In genomic region chr16:46790599-46791270, GRCh38 we compare ENCODE assay signal across 8 cellular contexts. TPM values are rescaled to one million over a fixed set of nuclear protein-coding genes. Genes with fewer than 3 reads are reported as not detected.
DNase-seq lines count a peak whose midpoint lies in the region; TF ChIP-seq lines count a peak whose summit lies in the region.
"Had no signal": no experiment of that assay in that cellular context is flagged by ENCODE, and none has a peak within 500 bp of the region (broad histone marks: within the 10 kb centered on the region; RNA-seq: fewer than 3 reads in every experiment).

No MANE protein-coding gene starts in this region.

- H2BK5ac ChIP-seq in neuronal stem cell (ENCODE audit: low read length), result no peak overlapping the region

- peak; percentile 50 for DNase-seq in NAMALWA (ENCODE audit: low spot score)
- no peak for DNase-seq in dorsolateral prefrontal cortex
- DNase-seq in neuronal stem cell (ENCODE audit: low spot score), result no peak
- DNase-seq in stimulated activated CD4-positive, alpha-beta T cell treated with anti-CD3 and anti-CD28 coated beads, Interleukin-2, amount 100 ng/mL, for 48 hours, result no peak
- DNase-seq in UCSD-AML1 (lab: John Stamatoyannopoulos, UW; ENCODE audit: unreplicated experiment), result no peak
- DNase-seq in NCI-H187 treated with DMSO at 0.1 percent for 48 hours (lab: John Stamatoyannopoulos, UW), result no peak

- H3K4me2 ChIP-seq in neuronal stem cell (ENCODE audit: insufficient read depth, low read length, poor library complexity, severe bottlenecking), result no peak overlapping the region

- H3K14ac ChIP-seq in neuronal stem cell (ENCODE audit: low read length), result no peak overlapping the region

- H3K36me3 ChIP-seq in ES-I3 (ENCODE audit: insufficient read depth, low read length) (no peaks in the 10 kb centered on the region), neuronal stem cell (replicated peaks in 1 of 2; ENCODE audit: control insufficient read depth in 2 of 2, insufficient read depth in 2 of 2, low read length in 2 of 2) (peaks cover 0 to 5% of the 10 kb centered on the region in 2 donors)

- WGBS in neuronal stem cell (ENCODE audit: extremely low coverage in 2 of 2, insufficient read length in 2 of 2, insufficient replicate concordance in 1 of 2), 2 donors, result no CpG with 5 or more reads among the region's 8 CpGs

- H3K27me3 ChIP-seq in dorsolateral prefrontal cortex, result no peaks in the 10 kb centered on the region
- no peaks in the 10 kb centered on the region for H3K27me3 ChIP-seq in neuronal stem cell (ENCODE audit: control insufficient read depth in 3 of 3, insufficient read depth in 3 of 3, low read depth in 1 of 3, low read length in 3 of 3)

- 0 out of 2 replicates have a peak, but pooled peaks cover 6% of the 10 kb centered on the region for H3K9me3 ChIP-seq in ES-I3 (ENCODE audit: control insufficient read depth, insufficient read depth, low read length)
- H3K9me3 ChIP-seq in neuronal stem cell (replicated peaks in 1 of 2; ENCODE audit: control insufficient read depth in 2 of 2, insufficient read depth in 1 of 2, low read depth in 1 of 2, low read length in 2 of 2), result peaks cover 0 to 27% of the 10 kb centered on the region in 2 donors

- intact Hi-C loops in dorsolateral prefrontal cortex (cut with DNase I), result loop anchor here in 1 of 2 donors (10.0 kb wide), 1 partner anchor 106 kb away; the partner anchor contains the start of genes ORC6 and VPS35

- no peak overlapping the region for H2BK12ac ChIP-seq in neuronal stem cell (ENCODE audit: low read length)

- H3K4me3 ChIP-seq in dorsolateral prefrontal cortex, result peak overlapping the region in 56 of 59 donors; percentile 43 to 85 (median 71)
- no peak overlapping the region for H3K4me3 ChIP-seq in neuronal stem cell (ENCODE audit: low read length in 2 of 2)

- peaks cover 14% of the 10 kb centered on the region for H3K4me1 ChIP-seq in ES-I3 (ENCODE audit: insufficient read depth, low read length)
- no peaks in the 10 kb centered on the region for H3K4me1 ChIP-seq in neuronal stem cell (ENCODE audit: control insufficient read depth in 2 of 2, insufficient read depth in 1 of 2, low read depth in 1 of 2, low read length in 2 of 2)

- H2BK120ac ChIP-seq in neuronal stem cell (ENCODE audit: low read depth, low read length), result no peak overlapping the region

- no peak overlapping the region for H4K8ac ChIP-seq in neuronal stem cell (ENCODE audit: low read depth, low read length)

- no peak for TF ChIP-seq CTCF in dorsolateral prefrontal cortex (IDR thresholded peaks at IDR 0.05 in 54 of 56, conservative IDR thresholded peaks at IDR 0.05 in 2 of 56; ENCODE audit: low read depth in 1 of 56, partially characterized antibody in 56 of 56)

- no peaks in the 10 kb centered on the region for H3K79me1 ChIP-seq in neuronal stem cell (ENCODE audit: low read depth, low read length)

- peak overlapping the region; percentile 80 for H2AFZ ChIP-seq in neuronal stem cell (ENCODE audit: low read length)

- H2BK15ac ChIP-seq in neuronal stem cell (ENCODE audit: low read length), result no peak overlapping the region

- H2AK5ac ChIP-seq in neuronal stem cell (ENCODE audit: low read depth, low read length), result no peak overlapping the region

- H3K9ac ChIP-seq in ES-I3 (ENCODE audit: low read depth, low read length), result peak overlapping the region; percentile 76
- H3K9ac ChIP-seq in neuronal stem cell (ENCODE audit: low read depth, low read length, poor library complexity), result no peak overlapping the region

- peak overlapping the region in 48 of 59 donors; percentile 1 to 86 (median 66) for H3K27ac ChIP-seq in dorsolateral prefrontal cortex
- H3K27ac ChIP-seq in neuronal stem cell (replicated peaks; ENCODE audit: low read length), result no peak overlapping the region
- H3K27ac ChIP-seq: SK-N-MC had no signal

- H3K18ac ChIP-seq in neuronal stem cell (ENCODE audit: low read length), result no peak overlapping the region

- no peak overlapping the region for H3K23ac ChIP-seq in neuronal stem cell (ENCODE audit: low read depth, low read length, poor library complexity)

- no peak overlapping the region for H3K4ac ChIP-seq in neuronal stem cell (ENCODE audit: low read length)

- no peak overlapping the region for H4K91ac ChIP-seq in neuronal stem cell (ENCODE audit: low read depth, low read length, poor library complexity)

RNA-seq across cellular contexts. Expression of gene C16orf87, which starts 40.2 kb away (rescaled TPM):
- total RNA-seq in dorsolateral prefrontal cortex, result 10 to 100 TPM in 94 of 120 experiments, 1 to 10 TPM in 26; 5.9 to 21.2 (median 12.9) TPM
- polyA plus RNA-seq in neuronal stem cell (2013, experiment 1 of 2), result 33.7 TPM
- 35.6 TPM for polyA plus RNA-seq in neuronal stem cell (2013, experiment 2 of 2)

RNA-seq across cellular contexts. Expression of gene MYLK3, which starts 42.6 kb away (rescaled TPM):
- total RNA-seq in dorsolateral prefrontal cortex, result 1 to 10 TPM in 98 of 120 experiments, under 1 TPM in 22; 0.24 to 6.4 (median 1.8) TPM
- 0.10 TPM for polyA plus RNA-seq in neuronal stem cell (2013, experiment 1 of 2)
- polyA plus RNA-seq in neuronal stem cell (2013, experiment 2 of 2), result 0.11 TPM

Comparison
In these comparisons a context has a peak if more than half of its experiments do, and no peak if none do; other contexts are left out.
1. H3K4me3 ChIP-seq: peak in dorsolateral prefrontal cortex (56 of 59); none in neuronal stem cell (0 of 2).